Comparison of ENCODE assay signal across 8 cellular contexts in genomic region chr2:53767405-53768232, GRCh38. TPM values are rescaled to one million over a fixed set of nuclear protein-coding genes. Genes with fewer than 3 reads are reported as not detected.
DNase-seq lines count a peak whose midpoint lies in the region; ATAC-seq and TF ChIP-seq lines count a peak whose summit lies in the region.

Gene CHAC2, plus strand, starts transcription at chr2:53767804. Its CDS starts 83 bp downstream, at chr2:53767887.

- peak; percentile 38 for TF ChIP-seq CTCF in astrocyte of the spinal cord (IDR thresholded peaks at IDR 0.05; ENCODE audit: low read depth, low read length)

- in situ Hi-C loops in astrocyte of the spinal cord (cut with HindIII; ENCODE audit: low sequenced_read_pairs): no loop called here

- DNase-seq in NK-92 treated with Interleukin-12 subunit alpha and Interleukin-12 subunit beta, amount 100 ng/mL, for 24 hours (lab: John Stamatoyannopoulos, UW): peak; percentile 76
- DNase-seq in NK-92 (lab: John Stamatoyannopoulos, UW; ENCODE audit: unreplicated experiment) (no peak), NCI-H2029 treated with DMSO at 0.1 percent for 48 hours (lab: John Stamatoyannopoulos, UW) (peak; percentile 70), T1000 (lab: John Stamatoyannopoulos, UW) (peak; percentile 59), astrocyte of the spinal cord (ENCODE audit: low read depth, low spot score) (peak; percentile 88), hypothalamus (lab: John Stamatoyannopoulos, UW) (peak; percentile 20 to 93 (median 68)), sciatic nerve (ENCODE audit: low spot score) (peak; percentile 87)

- intact Hi-C loops in sciatic nerve (cut with DNase I): no loop called here

- peak within 1 kb of the TSS; percentile 88 for H3K4me3 ChIP-seq in astrocyte of the spinal cord (ENCODE audit: low read depth, low read length)

- ATAC-seq in HG03025 (IDR thresholded peaks at IDR 0.05; ENCODE audit: low FRiP score, unreplicated experiment) (peak; percentile 93), sciatic nerve (peak; percentile 98)

RNA-seq across cellular contexts. Expression of gene CHAC2, which starts in this region (rescaled TPM):
- total RNA-seq in sciatic nerve: 0.80 TPM

Comparison
In these comparisons a context has a peak if more than half of its experiments do, and no peak if none do; other contexts are left out.
1. Peak in DNase-seq and ATAC-seq in sciatic nerve; RNA of the gene not detected or under 1 TPM.